Comparison of ENCODE assay signal across 18 cellular contexts in genomic region chr7:33076737-33077136, GRCh38. TPM values are rescaled to one million over a fixed set of nuclear protein-coding genes. Genes with fewer than 3 reads are reported as not detected.
DNase-seq lines count a peak whose midpoint lies in the region; ATAC-seq and TF ChIP-seq lines count a peak whose summit lies in the region.
"Had no signal": no experiment of that assay in that cellular context is flagged by ENCODE, and none has a peak within 500 bp of the region (broad histone marks: within the 10 kb centered on the region; RNA-seq: fewer than 3 reads in every experiment).

No MANE protein-coding gene starts in this region.

- no peaks in the 10 kb centered on the region for H3K9me3 ChIP-seq in CD8-positive, alpha-beta T cell (ENCODE audit: low read length)
- H3K9me3 ChIP-seq: adrenal gland, heart left ventricle had no signal

- CTCF ChIA-PET in CD8-positive, alpha-beta T cell (lab: Charles Lee), result interaction anchor here (1.1 kb wide), 1 partner anchor 12 kb away, joined by 3 read pairs; no protein-coding TSS in a partner anchor
- CTCF ChIA-PET in activated CD8-positive, alpha-beta T cell treated with anti-CD3 and anti-CD28 coated beads for 36 hours (lab: Charles Lee), result interaction anchor here (2.0 kb wide), 1 partner anchor 31 kb away, joined by 10 read pairs; no protein-coding TSS in a partner anchor

- H3K36me3 Mint-ChIP-seq in CD8-positive, alpha-beta T cell, result no peaks in the 10 kb centered on the region
- no peaks in the 10 kb centered on the region for H3K36me3 Mint-ChIP-seq in activated CD8-positive, alpha-beta T cell treated with anti-CD3 and anti-CD28 coated beads for 36 hours (ENCODE audit: low read depth)

- ATAC-seq in GM21390 (IDR thresholded peaks at IDR 0.05; ENCODE audit: unreplicated experiment) (peak; percentile 67), foreskin keratinocyte (no peak)
- ATAC-seq in CD8-positive, alpha-beta T cell, result no peak
- ATAC-seq in activated CD8-positive, alpha-beta T cell treated with anti-CD3 and anti-CD28 coated beads for 36 hours, result no peak
- ATAC-seq: heart left ventricle, Panc1 had no signal

- H3K36me3 ChIP-seq in kidney epithelial cell (ENCODE audit: control insufficient read depth, insufficient read depth, low read length), result no peaks in the 10 kb centered on the region
- no peaks in the 10 kb centered on the region for H3K36me3 ChIP-seq in CD8-positive, alpha-beta T cell (ENCODE audit: insufficient read depth, low read length)
- H3K36me3 ChIP-seq: adrenal gland, heart left ventricle had no signal

- POLR2A ChIA-PET in CD8-positive, alpha-beta T cell (lab: Charles Lee), result no interaction called here
- POLR2A ChIA-PET in activated CD8-positive, alpha-beta T cell treated with anti-CD3 and anti-CD28 coated beads for 36 hours (lab: Charles Lee), result no interaction called here

- DNase-seq in Daoy (ENCODE audit: low read depth) (peak; percentile 27), HT1080 (ENCODE audit: low read depth) (peak; percentile 39), kidney epithelial cell (ENCODE audit: low read depth) (peak; percentile 29), ecto neural progenitor cell (ENCODE audit: low spot score) (no peak), foreskin keratinocyte (no peak)
- DNase-seq in CD8-positive, alpha-beta T cell, result no peak
- DNase-seq in activated CD8-positive, alpha-beta T cell treated with anti-CD3 and anti-CD28 coated beads for 36 hours, result no peak
- DNase-seq: activated CD8-positive, alpha-beta memory T cell treated with anti-CD3 and anti-CD28 coated beads for 24 hours; adrenal gland; GOT3; heart left ventricle; NCI-H748 treated with DMSO at 0.1 percent for 48 hours; stimulated activated CD4-positive, alpha-beta T cell treated with anti-CD3 and anti-CD28 coated beads, Interleukin-15, amount 100 ng/mL, for 24 hours had no signal

- peaks cover 15% of the 10 kb centered on the region for H3K27me3 Mint-ChIP-seq in CD8-positive, alpha-beta T cell (ENCODE audit: low read depth)
- H3K27me3 Mint-ChIP-seq in activated CD8-positive, alpha-beta T cell treated with anti-CD3 and anti-CD28 coated beads for 36 hours, result peaks cover 13% of the 10 kb centered on the region

- H3K27me3 ChIP-seq in kidney epithelial cell (ENCODE audit: control insufficient read depth, insufficient read depth, low read length), result no peaks in the 10 kb centered on the region
- H3K27me3 ChIP-seq in CD8-positive, alpha-beta T cell (ENCODE audit: insufficient read depth, low read length), result no peaks in the 10 kb centered on the region
- peaks cover 13% of the 10 kb centered on the region for H3K27me3 ChIP-seq in foreskin keratinocyte
- H3K27me3 ChIP-seq: adrenal gland, heart left ventricle had no signal

- H3K27ac Mint-ChIP-seq in CD8-positive, alpha-beta T cell, result no peak overlapping the region
- no peak overlapping the region for H3K27ac Mint-ChIP-seq in activated CD8-positive, alpha-beta T cell treated with anti-CD3 and anti-CD28 coated beads for 36 hours
- H3K27ac Mint-ChIP-seq: activated T-helper 1 cell treated with anti-CD3 and anti-CD28 coated beads, Interleukin-12 subunit alpha, Interleukin-12 subunit beta, Interleukin-2, Interleukin-4 antibody, amounts not matched to agents 30 ng/mL and 10 ng/mL and 1 ng/mL, durations not matched to agents 14 hours and 24 hours and 36 hours; memory B cell; nephron had no signal

- H3K4me3 Mint-ChIP-seq in CD8-positive, alpha-beta T cell, result no peak overlapping the region
- H3K4me3 Mint-ChIP-seq in activated CD8-positive, alpha-beta T cell treated with anti-CD3 and anti-CD28 coated beads for 36 hours, result no peak overlapping the region
- H3K4me3 Mint-ChIP-seq: activated T-helper 1 cell treated with anti-CD3 and anti-CD28 coated beads, Interleukin-12 subunit alpha, Interleukin-12 subunit beta, Interleukin-2, Interleukin-4 antibody, amounts not matched to agents 30 ng/mL and 10 ng/mL and 1 ng/mL, durations not matched to agents 14 hours and 24 hours and 36 hours; memory B cell; nephron had no signal

- H3K4me3 ChIP-seq in kidney epithelial cell (ENCODE audit: low read depth, low read length), result no peak overlapping the region
- no peak overlapping the region for H3K4me3 ChIP-seq in CD8-positive, alpha-beta T cell (ENCODE audit: low read depth, low read length)
- H3K4me3 ChIP-seq: adrenal gland, heart left ventricle had no signal

- intact Hi-C loops in CD8-positive, alpha-beta T cell (cut with DNase I, micrococcal nuclease), result no loop called here
- intact Hi-C loops in activated CD8-positive, alpha-beta T cell treated with anti-CD3 and anti-CD28 coated beads for 36 hours (cut with micrococcal nuclease), result no loop called here

- peaks cover 15% of the 10 kb centered on the region for H3K4me1 ChIP-seq in CD8-positive, alpha-beta T cell (ENCODE audit: insufficient read depth, low read length)
- H3K4me1 ChIP-seq in foreskin keratinocyte, result no peaks in the 10 kb centered on the region

- H3K9me3 Mint-ChIP-seq in CD8-positive, alpha-beta T cell, result no peaks in the 10 kb centered on the region
- no peaks in the 10 kb centered on the region for H3K9me3 Mint-ChIP-seq in activated CD8-positive, alpha-beta T cell treated with anti-CD3 and anti-CD28 coated beads for 36 hours

- TF ChIP-seq CTCF in kidney epithelial cell (IDR thresholded peaks at IDR 0.05; ENCODE audit: insufficient read depth, low read length, poor library complexity, severe bottlenecking) (no peak), foreskin keratinocyte (conservative IDR thresholded peaks at IDR 0.05) (no peak)
- TF ChIP-seq CTCF in CD8-positive, alpha-beta T cell (IDR thresholded peaks at IDR 0.05), result no peak
- no peak for TF ChIP-seq CTCF in activated CD8-positive, alpha-beta T cell treated with anti-CD3 and anti-CD28 coated beads for 36 hours (IDR thresholded peaks at IDR 0.05)

- peaks cover 19% of the 10 kb centered on the region for H3K4me1 Mint-ChIP-seq in CD8-positive, alpha-beta T cell (ENCODE audit: low read depth)
- peaks cover 12% of the 10 kb centered on the region for H3K4me1 Mint-ChIP-seq in activated CD8-positive, alpha-beta T cell treated with anti-CD3 and anti-CD28 coated beads for 36 hours (ENCODE audit: low read depth)

- no peak overlapping the region for H3K27ac ChIP-seq in CD8-positive, alpha-beta T cell (ENCODE audit: low read depth, low read length)
- H3K27ac ChIP-seq in foreskin keratinocyte, result no peak overlapping the region
- H3K27ac ChIP-seq: adrenal gland, heart left ventricle had no signal

RNA-seq across cellular contexts. Expression of gene NT5C3A, which starts 14.2 kb away (rescaled TPM):
- total RNA-seq in Daoy (2014; rRNA removed; shearing (Covaris generic)), result 64.4 and 66.6 TPM in 2 replicates
- 29.4 and 30.3 TPM in 2 replicates for total RNA-seq in HT1080 (2014; rRNA removed; shearing (Covaris generic))
- polyA plus RNA-seq in HT1080 (2015; cell fraction: cytosol; rRNA removed), result 29.5 and 33.7 TPM in 2 replicates
- 34.0 and 35.1 TPM in 2 replicates for polyA plus RNA-seq in HT1080 (2015; cell fraction: nucleus; rRNA removed)
- 17.8 and 20.7 TPM in 2 replicates for total RNA-seq in kidney epithelial cell
- 10 to 100 TPM; 36.1 to 39.6 TPM for total RNA-seq in CD8-positive, alpha-beta T cell
- 10 to 100 TPM; 34.2 to 37.7 TPM for total RNA-seq in activated CD8-positive, alpha-beta T cell treated with anti-CD3 and anti-CD28 coated beads for 36 hours
- total RNA-seq in foreskin keratinocyte, result 25.4 and 26.7 TPM in 2 replicates
- polyA plus RNA-seq in foreskin keratinocyte, result 18.1 and 21.3 TPM in 2 replicates

RNA-seq across cellular contexts. Expression of gene RP9, which starts 32.5 kb away (rescaled TPM):
- 28.6 and 29.9 TPM in 2 replicates for total RNA-seq in Daoy (2014; rRNA removed; shearing (Covaris generic))
- 33.8 and 34.9 TPM in 2 replicates for total RNA-seq in HT1080 (2014; rRNA removed; shearing (Covaris generic))
- polyA plus RNA-seq in HT1080 (2015; cell fraction: cytosol; rRNA removed), result 15.9 and 17.3 TPM in 2 replicates
- polyA plus RNA-seq in HT1080 (2015; cell fraction: nucleus; rRNA removed), result 7.9 and 13.7 TPM in 2 replicates
- 18.8 and 22.2 TPM in 2 replicates for total RNA-seq in kidney epithelial cell
- 10 to 100 TPM; 20.2 to 21.8 TPM for total RNA-seq in CD8-positive, alpha-beta T cell
- 10 to 100 TPM; 14.2 to 15.4 TPM for total RNA-seq in activated CD8-positive, alpha-beta T cell treated with anti-CD3 and anti-CD28 coated beads for 36 hours
- 19.1 and 20.9 TPM in 2 replicates for total RNA-seq in foreskin keratinocyte
- polyA plus RNA-seq in foreskin keratinocyte, result 27.2 and 28.1 TPM in 2 replicates

RNA-seq across cellular contexts. Expression of gene BBS9, which starts 52.6 kb away (rescaled TPM):
- total RNA-seq in Daoy (2014; rRNA removed; shearing (Covaris generic)), result 8.1 and 27.9 TPM in 2 replicates
- total RNA-seq in HT1080 (2014; rRNA removed; shearing (Covaris generic)), result 1.2 and 4.2 TPM in 2 replicates
- 2.9 and 3.3 TPM in 2 replicates for polyA plus RNA-seq in HT1080 (2015; cell fraction: cytosol; rRNA removed)
- 7.7 and 11.5 TPM in 2 replicates for polyA plus RNA-seq in HT1080 (2015; cell fraction: nucleus; rRNA removed)
- total RNA-seq in kidney epithelial cell (17.4 and 20.4 TPM in 2 replicates), foreskin keratinocyte (6.2 and 8.9 TPM in 2 replicates)
- 10 to 100 TPM; 15.7 to 16.7 TPM for total RNA-seq in CD8-positive, alpha-beta T cell
- 1 to 10 TPM; 6.0 to 7.7 TPM for total RNA-seq in activated CD8-positive, alpha-beta T cell treated with anti-CD3 and anti-CD28 coated beads for 36 hours
- polyA plus RNA-seq in foreskin keratinocyte, result 3.4 and 4.0 TPM in 2 replicates

Comparison
In these comparisons a context has a peak if more than half of its experiments do, and no peak if none do; other contexts are left out.
1. DNase-seq: peak in Daoy (single experiment), HT1080 (single experiment) and kidney epithelial cell (single experiment); none in ecto neural progenitor cell (single experiment), CD8-positive, alpha-beta T cell (0 of 7), activated CD8-positive, alpha-beta T cell treated with anti-CD3 and anti-CD28 coated beads for 36 hours (single experiment) and foreskin keratinocyte (0 of 2).